ENCODE assay signal across 22 cellular contexts in genomic region chr14:34610101-34610500, GRCh38. TPM values are rescaled to one million over a fixed set of nuclear protein-coding genes. Genes with fewer than 3 reads are reported as not detected.
DNase-seq lines count a peak whose midpoint lies in the region; ATAC-seq and TF ChIP-seq lines count a peak whose summit lies in the region.
"Had no signal": no experiment of that assay in that cellular context is flagged by ENCODE, and none has a peak within 500 bp of the region (broad histone marks: within the 10 kb centered on the region; RNA-seq: fewer than 3 reads in every experiment).

No MANE protein-coding gene starts in this region.

- no peak for TF ChIP-seq CTCF in progenitor cell of endocrine pancreas (IDR thresholded peaks at IDR 0.05; ENCODE audit: unreplicated experiment)
- TF ChIP-seq CTCF in mesothelial cell of epicardium (IDR thresholded peaks at IDR 0.05; ENCODE audit: unreplicated experiment), result no peak

- H3K4me3 Mint-ChIP-seq in activated T-cell treated with anti-CD3 and anti-CD28 coated beads, Interleukin-2, amount 50 U/mL, for 72 hours, result no peak overlapping the region
- H3K4me3 Mint-ChIP-seq in CD4-positive, alpha-beta memory T cell, result no peak overlapping the region
- no peak overlapping the region for H3K4me3 Mint-ChIP-seq in progenitor cell of endocrine pancreas (ENCODE audit: low read depth)
- no peak overlapping the region for H3K4me3 Mint-ChIP-seq in mesothelial cell of epicardium
- H3K4me3 Mint-ChIP-seq: CD4-positive, alpha-beta T cell had no signal

- no peak overlapping the region for H3K27ac ChIP-seq in CD4-positive, alpha-beta memory T cell (ENCODE audit: low read depth, low read length)
- peak overlapping the region; percentile 10; the same call in 1 of the 2 replicates for H3K27ac ChIP-seq in SK-N-MC

- POLR2A ChIA-PET in CD4-positive, alpha-beta memory T cell (lab: Charles Lee; ENCODE audit: partially characterized antibody), result no interaction called here

- H3K27me3 ChIP-seq in CD4-positive, alpha-beta memory T cell (ENCODE audit: insufficient read depth, low read length), result no peaks in the 10 kb centered on the region

- CTCF ChIA-PET in CD4-positive, alpha-beta memory T cell (lab: Charles Lee; ENCODE audit: partially characterized antibody), result interaction anchor here (0.8 kb wide), 1 partner anchor 9 kb away, joined by 3 read pairs; no protein-coding TSS in a partner anchor

- no peak for DNase-seq in activated T-cell treated with anti-CD3 and anti-CD28 coated beads, Interleukin-2, amount 50 U/mL, for 72 hours
- DNase-seq in activated T-cell treated with anti-CD3 and anti-CD28 coated beads for 4 hours (no peak), SK-N-MC (ENCODE audit: low read depth, low spot score) (no peak), progenitor cell of endocrine pancreas (ENCODE audit: low spot score, unreplicated experiment) (no peak), mesothelial cell of epicardium (ENCODE audit: low spot score in 2 of 2, unreplicated experiment in 2 of 2) (no peak)
- DNase-seq in CD4-positive, alpha-beta memory T cell, result no peak
- no peak for DNase-seq in activated naive CD4-positive, alpha-beta T cell treated with Interleukin-2 at 50 U/mL for 16 hours
- DNase-seq: Calu3; CD4-positive, alpha-beta T cell; DMS153; H7; MM.1S; NCI-H1092; NCI-H1436; NCI-H187 treated with DMSO at 0.1 percent for 48 hours; NCI-H2107; NCI-H226; NCI-H510A treated with DMSO at 0.1 percent for 48 hours; NCI-H82; SIG-M5 had no signal

- H3K27ac Mint-ChIP-seq in activated T-cell treated with anti-CD3 and anti-CD28 coated beads, Interleukin-2, amount 50 U/mL, for 72 hours, result peak overlapping the region; percentile 60
- peak overlapping the region in 4 of 7 donors; percentile 7 to 79 (median 44) for H3K27ac Mint-ChIP-seq in CD4-positive, alpha-beta memory T cell
- H3K27ac Mint-ChIP-seq in progenitor cell of endocrine pancreas (peak overlapping the region; percentile 67), mesothelial cell of epicardium (no peak overlapping the region)
- H3K27ac Mint-ChIP-seq: CD4-positive, alpha-beta T cell had no signal

- H3K9me3 ChIP-seq in CD4-positive, alpha-beta memory T cell (ENCODE audit: control insufficient read depth in 1 of 2, low read length in 2 of 2), result no peaks in the 10 kb centered on the region
- H3K9me3 ChIP-seq in SK-N-MC (ENCODE audit: low read depth, low read length), result no peaks in the 10 kb centered on the region

- H3K36me3 ChIP-seq in CD4-positive, alpha-beta memory T cell (ENCODE audit: insufficient read depth, low read length), result peaks cover 15% of the 10 kb centered on the region
- H3K36me3 ChIP-seq in SK-N-MC (ENCODE audit: insufficient read depth, low read length), result peaks cover 39% of the 10 kb centered on the region

- peaks cover 19% of the 10 kb centered on the region for H3K4me1 Mint-ChIP-seq in activated T-cell treated with anti-CD3 and anti-CD28 coated beads, Interleukin-2, amount 50 U/mL, for 72 hours (ENCODE audit: low read depth)
- H3K4me1 Mint-ChIP-seq in CD4-positive, alpha-beta memory T cell, result peaks cover 0 to 17% (median 6%) of the 10 kb centered on the region in 4 donors
- H3K4me1 Mint-ChIP-seq in progenitor cell of endocrine pancreas (ENCODE audit: low read depth) (no peaks in the 10 kb centered on the region), mesothelial cell of epicardium (no peaks in the 10 kb centered on the region)

- intact Hi-C loops in CD4-positive, alpha-beta memory T cell (cut with micrococcal nuclease), result no loop called here

- no peaks in the 10 kb centered on the region for H3K9me3 Mint-ChIP-seq in activated T-cell treated with anti-CD3 and anti-CD28 coated beads, Interleukin-2, amount 50 U/mL, for 72 hours
- H3K9me3 Mint-ChIP-seq in CD4-positive, alpha-beta memory T cell, result no peaks in the 10 kb centered on the region
- H3K9me3 Mint-ChIP-seq in progenitor cell of endocrine pancreas (ENCODE audit: low read depth) (no peaks in the 10 kb centered on the region), mesothelial cell of epicardium (no peaks in the 10 kb centered on the region)
- H3K9me3 Mint-ChIP-seq: CD4-positive, alpha-beta T cell had no signal

- ATAC-seq in activated T-cell treated with anti-CD3 and anti-CD28 coated beads, Interleukin-2, amount 50 U/mL, for 72 hours (replicated peaks in 1 of 2), result no peak
- ATAC-seq: Panc1, SK-N-SH treated with all-trans-retinoic acid at 6 μM for 48 hours had no signal

- H3K27me3 Mint-ChIP-seq in activated T-cell treated with anti-CD3 and anti-CD28 coated beads, Interleukin-2, amount 50 U/mL, for 72 hours (ENCODE audit: low read depth), result no peaks in the 10 kb centered on the region
- no peaks in the 10 kb centered on the region for H3K27me3 Mint-ChIP-seq in CD4-positive, alpha-beta memory T cell
- no peaks in the 10 kb centered on the region for H3K27me3 Mint-ChIP-seq in progenitor cell of endocrine pancreas
- no peaks in the 10 kb centered on the region for H3K27me3 Mint-ChIP-seq in mesothelial cell of epicardium (ENCODE audit: low read depth)
- H3K27me3 Mint-ChIP-seq: CD4-positive, alpha-beta T cell had no signal

- peaks cover 10% of the 10 kb centered on the region for H3K4me1 ChIP-seq in CD4-positive, alpha-beta memory T cell (ENCODE audit: insufficient read depth, low read length)

- H3K4me3 ChIP-seq in CD4-positive, alpha-beta memory T cell (ENCODE audit: low read length in 2 of 2), result no peak overlapping the region
- no peak overlapping the region for H3K4me3 ChIP-seq in SK-N-MC

- peaks cover 6 to 15% of the 10 kb centered on the region in 2 donors for H3K36me3 Mint-ChIP-seq in activated T-cell treated with anti-CD3 and anti-CD28 coated beads, Interleukin-2, amount 50 U/mL, for 72 hours (ENCODE audit: insufficient read depth in 2 of 2)
- H3K36me3 Mint-ChIP-seq in CD4-positive, alpha-beta memory T cell, result peaks cover 16 to 35% of the 10 kb centered on the region in 2 donors
- H3K36me3 Mint-ChIP-seq in progenitor cell of endocrine pancreas (ENCODE audit: insufficient read depth) (peaks cover 15% of the 10 kb centered on the region), mesothelial cell of epicardium (peaks cover 20% of the 10 kb centered on the region)

- H3K9ac ChIP-seq in SK-N-MC (ENCODE audit: insufficient read length), result no peak overlapping the region

RNA-seq across cellular contexts. Expression of gene SNX6, which starts 19.8 kb away (rescaled TPM):
- 10 to 100 TPM; 90.9 to 93.9 TPM for total RNA-seq in activated T-cell treated with anti-CD3 and anti-CD28 coated beads, Interleukin-2, amount 50 U/mL, for 72 hours
- 10 to 100 TPM; 81.0 to 82.6 TPM for total RNA-seq in CD4-positive, alpha-beta memory T cell
- polyA plus RNA-seq in CD4-positive, alpha-beta memory T cell, result 100 to 1,000 TPM; 145 to 212 TPM
- total RNA-seq in progenitor cell of endocrine pancreas (73.4 and 79.5 TPM in 2 replicates), mesothelial cell of epicardium (60.2 to 62.8 TPM (median 62.5 TPM) in 3 replicates)
